ENCODE assay signal across 1 cellular context in genomic region chr7:47604496-47604890, GRCh38.
TF ChIP-seq lines count a peak whose summit lies in the region.

No MANE protein-coding gene starts in this region.

TF ChIP-seq in HepG2, 621 proteins besides CTCF, POLR2A, EP300 and RAD21:
- no peak for TF ChIP-seq MEIS2 (CRISPR knock-in tag; IDR thresholded peaks at IDR 0.05)
- TF ChIP-seq ZNF121 (CRISPR knock-in tag; IDR thresholded peaks at IDR 0.05), result peak; percentile 95
